1 cellular context compared by ENCODE assay signal in genomic region chr1:200628223-200628868, GRCh38.
TF ChIP-seq lines count a peak whose summit lies in the region.

No MANE protein-coding gene starts in this region.

TF ChIP-seq in SK-N-SH treated with all-trans-retinoic acid at 6 μM for 48 hours, 23 proteins besides CTCF, POLR2A, EP300 and RAD21 (continued from another document):
- TF ChIP-seq, protein P1, sequence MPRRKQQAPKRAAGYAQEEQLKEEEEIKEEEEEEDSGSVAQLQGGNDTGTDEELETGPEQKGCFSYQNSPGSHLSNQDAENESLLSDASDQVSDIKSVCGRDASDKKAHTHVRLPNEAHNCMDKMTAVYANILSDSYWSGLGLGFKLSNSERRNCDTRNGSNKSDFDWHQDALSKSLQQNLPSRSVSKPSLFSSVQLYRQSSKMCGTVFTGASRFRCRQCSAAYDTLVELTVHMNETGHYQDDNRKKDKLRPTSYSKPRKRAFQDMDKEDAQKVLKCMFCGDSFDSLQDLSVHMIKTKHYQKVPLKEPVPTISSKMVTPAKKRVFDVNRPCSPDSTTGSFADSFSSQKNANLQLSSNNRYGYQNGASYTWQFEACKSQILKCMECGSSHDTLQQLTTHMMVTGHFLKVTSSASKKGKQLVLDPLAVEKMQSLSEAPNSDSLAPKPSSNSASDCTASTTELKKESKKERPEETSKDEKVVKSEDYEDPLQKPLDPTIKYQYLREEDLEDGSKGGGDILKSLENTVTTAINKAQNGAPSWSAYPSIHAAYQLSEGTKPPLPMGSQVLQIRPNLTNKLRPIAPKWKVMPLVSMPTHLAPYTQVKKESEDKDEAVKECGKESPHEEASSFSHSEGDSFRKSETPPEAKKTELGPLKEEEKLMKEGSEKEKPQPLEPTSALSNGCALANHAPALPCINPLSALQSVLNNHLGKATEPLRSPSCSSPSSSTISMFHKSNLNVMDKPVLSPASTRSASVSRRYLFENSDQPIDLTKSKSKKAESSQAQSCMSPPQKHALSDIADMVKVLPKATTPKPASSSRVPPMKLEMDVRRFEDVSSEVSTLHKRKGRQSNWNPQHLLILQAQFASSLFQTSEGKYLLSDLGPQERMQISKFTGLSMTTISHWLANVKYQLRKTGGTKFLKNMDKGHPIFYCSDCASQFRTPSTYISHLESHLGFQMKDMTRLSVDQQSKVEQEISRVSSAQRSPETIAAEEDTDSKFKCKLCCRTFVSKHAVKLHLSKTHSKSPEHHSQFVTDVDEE (CRISPR knock-in tag; IDR thresholded peaks at IDR 0.05) = no peak
